1 cellular context compared by ENCODE assay signal in the genomic region with DNA sequence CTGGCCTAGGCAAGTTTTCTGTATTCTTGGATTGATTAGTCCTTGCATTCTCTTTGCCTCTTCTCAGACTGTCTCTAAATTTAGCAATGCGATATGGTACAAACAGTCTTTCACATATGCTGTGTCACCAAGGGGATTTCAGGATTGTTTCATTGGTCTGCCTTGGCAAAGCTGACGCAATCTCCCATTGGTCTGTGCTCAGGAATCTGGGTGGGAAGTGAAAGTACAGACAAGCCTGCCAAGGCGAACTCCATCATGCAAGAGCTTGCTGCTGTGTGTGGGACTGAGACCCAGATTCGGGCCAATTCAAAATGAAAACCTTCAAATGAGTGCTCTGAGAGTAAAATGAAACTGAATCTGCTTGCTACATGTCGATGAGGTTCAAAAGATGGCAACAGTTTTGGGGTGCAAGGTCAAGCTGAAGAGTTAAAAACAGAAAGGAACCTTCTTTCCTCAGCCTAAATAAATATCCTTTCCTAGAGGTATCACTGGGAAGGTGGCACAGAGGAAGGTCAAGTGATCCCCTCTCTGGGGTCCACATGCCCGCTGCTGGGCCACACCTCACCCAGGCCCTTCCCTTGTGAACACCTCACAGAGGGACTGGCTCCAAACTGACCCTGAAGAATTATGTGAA.
TF ChIP-seq lines count a peak whose summit lies in the region.

No MANE protein-coding gene starts in this region.

TF ChIP-seq in K562, 482 proteins besides CTCF, POLR2A, EP300 and RAD21 (continued from another document):
- no peak for TF ChIP-seq ZNF707 (CRISPR knock-in tag; conservative IDR thresholded peaks at IDR 0.05)
- peak; percentile 34; the same call in 1 of the 2 replicates for TF ChIP-seq EP400 (IDR thresholded peaks at IDR 0.05)
- TF ChIP-seq DDX20 (tag; IDR thresholded peaks at IDR 0.05; ENCODE audit: low read depth) = peak; percentile 62; the same call in 1 of the 2 replicates
- no peak for TF ChIP-seq RBM15 (IDR thresholded peaks at IDR 0.05; ENCODE audit: insufficient read depth, low read length)
- TF ChIP-seq, protein P1, sequence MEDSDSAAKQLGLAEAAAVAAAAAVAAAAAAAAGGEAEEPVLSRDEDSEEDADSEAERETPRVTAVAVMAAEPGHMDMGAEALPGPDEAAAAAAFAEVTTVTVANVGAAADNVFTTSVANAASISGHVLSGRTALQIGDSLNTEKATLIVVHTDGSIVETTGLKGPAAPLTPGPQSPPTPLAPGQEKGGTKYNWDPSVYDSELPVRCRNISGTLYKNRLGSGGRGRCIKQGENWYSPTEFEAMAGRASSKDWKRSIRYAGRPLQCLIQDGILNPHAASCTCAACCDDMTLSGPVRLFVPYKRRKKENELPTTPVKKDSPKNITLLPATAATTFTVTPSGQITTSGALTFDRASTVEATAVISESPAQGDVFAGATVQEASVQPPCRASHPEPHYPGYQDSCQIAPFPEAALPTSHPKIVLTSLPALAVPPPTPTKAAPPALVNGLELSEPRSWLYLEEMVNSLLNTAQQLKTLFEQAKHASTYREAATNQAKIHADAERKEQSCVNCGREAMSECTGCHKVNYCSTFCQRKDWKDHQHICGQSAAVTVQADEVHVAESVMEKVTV (CRISPR knock-in tag; IDR thresholded peaks at IDR 0.05) = no peak
- TF ChIP-seq, protein P2, sequence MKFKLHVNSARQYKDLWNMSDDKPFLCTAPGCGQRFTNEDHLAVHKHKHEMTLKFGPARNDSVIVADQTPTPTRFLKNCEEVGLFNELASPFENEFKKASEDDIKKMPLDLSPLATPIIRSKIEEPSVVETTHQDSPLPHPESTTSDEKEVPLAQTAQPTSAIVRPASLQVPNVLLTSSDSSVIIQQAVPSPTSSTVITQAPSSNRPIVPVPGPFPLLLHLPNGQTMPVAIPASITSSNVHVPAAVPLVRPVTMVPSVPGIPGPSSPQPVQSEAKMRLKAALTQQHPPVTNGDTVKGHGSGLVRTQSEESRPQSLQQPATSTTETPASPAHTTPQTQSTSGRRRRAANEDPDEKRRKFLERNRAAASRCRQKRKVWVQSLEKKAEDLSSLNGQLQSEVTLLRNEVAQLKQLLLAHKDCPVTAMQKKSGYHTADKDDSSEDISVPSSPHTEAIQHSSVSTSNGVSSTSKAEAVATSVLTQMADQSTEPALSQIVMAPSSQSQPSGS (CRISPR knock-in tag; IDR thresholded peaks at IDR 0.05) = no peak
- TF ChIP-seq MCM3 (IDR thresholded peaks at IDR 0.05) = no peak
- no peak for TF ChIP-seq EGR1 (conservative IDR thresholded peaks at IDR 0.05)
- no peak for TF ChIP-seq ZNF217 (CRISPR knock-in tag; IDR thresholded peaks at IDR 0.05)
- TF ChIP-seq ZNF586 (CRISPR knock-in tag; conservative IDR thresholded peaks at IDR 0.05) = no peak
- no peak for TF ChIP-seq GATAD2B (IDR thresholded peaks at IDR 0.05; ENCODE audit: borderline replicate concordance)
- peak; percentile 87 for TF ChIP-seq MEF2D (tag; conservative IDR thresholded peaks at IDR 0.05; ENCODE audit: low read depth)
- no peak for TF ChIP-seq CAMTA2 (CRISPR knock-in tag; conservative IDR thresholded peaks at IDR 0.05)
- TF ChIP-seq BHLHE40 (IDR thresholded peaks at IDR 0.05; ENCODE audit: low read length) = no peak
- TF ChIP-seq KAT7 (CRISPR knock-in tag; IDR thresholded peaks at IDR 0.05; ENCODE audit: borderline replicate concordance) = no peak
- TF ChIP-seq, protein P3, sequence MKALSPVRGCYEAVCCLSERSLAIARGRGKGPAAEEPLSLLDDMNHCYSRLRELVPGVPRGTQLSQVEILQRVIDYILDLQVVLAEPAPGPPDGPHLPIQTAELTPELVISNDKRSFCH (CRISPR knock-in tag; IDR thresholded peaks at IDR 0.05) = no peak
- TF ChIP-seq, protein P3 (tag; IDR thresholded peaks at IDR 0.05) = 0 out of 2 replicates have a peak, but pooled peaks have one; percentile 19
- peak; percentile 83 for TF ChIP-seq CEBPB (tag; IDR thresholded peaks at IDR 0.05)
- TF ChIP-seq ZFX (CRISPR knock-in tag; IDR thresholded peaks at IDR 0.05) = no peak
- peak; percentile 61; the same call in 1 of the 2 replicates for TF ChIP-seq PTTG1 (tag; IDR thresholded peaks at IDR 0.05; ENCODE audit: low read depth)
- TF ChIP-seq RUNX1 (IDR thresholded peaks at IDR 0.05; ENCODE audit: low read depth) = no peak
- TF ChIP-seq KLF13 (tag; IDR thresholded peaks at IDR 0.05; ENCODE audit: borderline replicate concordance, low read depth) = no peak
- TF ChIP-seq, protein P4, sequence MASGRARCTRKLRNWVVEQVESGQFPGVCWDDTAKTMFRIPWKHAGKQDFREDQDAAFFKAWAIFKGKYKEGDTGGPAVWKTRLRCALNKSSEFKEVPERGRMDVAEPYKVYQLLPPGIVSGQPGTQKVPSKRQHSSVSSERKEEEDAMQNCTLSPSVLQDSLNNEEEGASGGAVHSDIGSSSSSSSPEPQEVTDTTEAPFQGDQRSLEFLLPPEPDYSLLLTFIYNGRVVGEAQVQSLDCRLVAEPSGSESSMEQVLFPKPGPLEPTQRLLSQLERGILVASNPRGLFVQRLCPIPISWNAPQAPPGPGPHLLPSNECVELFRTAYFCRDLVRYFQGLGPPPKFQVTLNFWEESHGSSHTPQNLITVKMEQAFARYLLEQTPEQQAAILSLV (tag; IDR thresholded peaks at IDR 0.05) = peak; percentile 64
- no peak for TF ChIP-seq ZNF140 (CRISPR knock-in tag; IDR thresholded peaks at IDR 0.05)
TF ChIP-seq in K562: peak in this region for 58.
